Comparison of ENCODE assay signal across 1 cellular context in the genomic region with DNA sequence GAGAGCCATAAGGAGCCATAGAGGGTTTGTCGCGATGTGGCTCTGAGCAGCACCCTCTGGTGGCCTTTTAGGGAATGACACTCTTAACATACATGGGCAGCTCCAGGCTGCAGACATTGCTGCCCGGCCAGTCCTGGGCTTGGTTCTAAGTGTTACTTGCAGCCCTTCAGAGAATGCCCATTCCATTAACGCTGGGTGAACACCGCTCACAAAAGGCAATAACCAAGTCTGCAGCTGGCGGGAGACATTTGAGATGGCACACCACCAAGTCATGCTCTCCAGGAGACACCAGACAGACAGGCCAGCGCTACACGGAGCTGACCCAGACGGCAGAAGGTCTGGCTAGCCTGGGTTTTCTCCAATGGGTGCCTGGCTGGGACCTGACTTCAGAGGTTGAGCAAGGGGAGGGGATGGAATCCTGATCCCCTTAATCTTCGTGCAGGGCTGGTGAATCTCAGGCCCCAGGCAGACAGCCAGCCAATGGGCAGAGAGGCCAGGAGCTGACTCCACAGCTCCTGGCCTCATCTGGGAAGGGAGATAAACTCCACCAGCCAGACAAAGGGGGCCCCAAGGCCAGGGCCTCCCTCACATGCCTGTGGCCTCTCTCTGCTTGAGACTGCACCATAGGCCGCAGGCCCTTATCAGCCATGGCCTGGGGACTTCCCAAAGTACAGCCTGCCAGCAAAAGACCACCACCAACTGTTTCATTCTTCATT.
TF ChIP-seq lines count a peak whose summit lies in the region.

No MANE protein-coding gene starts in this region.

TF ChIP-seq in HepG2, 621 proteins besides CTCF, POLR2A, EP300 and RAD21 (continued from another document and continues in another):
- TF ChIP-seq, protein P1, sequence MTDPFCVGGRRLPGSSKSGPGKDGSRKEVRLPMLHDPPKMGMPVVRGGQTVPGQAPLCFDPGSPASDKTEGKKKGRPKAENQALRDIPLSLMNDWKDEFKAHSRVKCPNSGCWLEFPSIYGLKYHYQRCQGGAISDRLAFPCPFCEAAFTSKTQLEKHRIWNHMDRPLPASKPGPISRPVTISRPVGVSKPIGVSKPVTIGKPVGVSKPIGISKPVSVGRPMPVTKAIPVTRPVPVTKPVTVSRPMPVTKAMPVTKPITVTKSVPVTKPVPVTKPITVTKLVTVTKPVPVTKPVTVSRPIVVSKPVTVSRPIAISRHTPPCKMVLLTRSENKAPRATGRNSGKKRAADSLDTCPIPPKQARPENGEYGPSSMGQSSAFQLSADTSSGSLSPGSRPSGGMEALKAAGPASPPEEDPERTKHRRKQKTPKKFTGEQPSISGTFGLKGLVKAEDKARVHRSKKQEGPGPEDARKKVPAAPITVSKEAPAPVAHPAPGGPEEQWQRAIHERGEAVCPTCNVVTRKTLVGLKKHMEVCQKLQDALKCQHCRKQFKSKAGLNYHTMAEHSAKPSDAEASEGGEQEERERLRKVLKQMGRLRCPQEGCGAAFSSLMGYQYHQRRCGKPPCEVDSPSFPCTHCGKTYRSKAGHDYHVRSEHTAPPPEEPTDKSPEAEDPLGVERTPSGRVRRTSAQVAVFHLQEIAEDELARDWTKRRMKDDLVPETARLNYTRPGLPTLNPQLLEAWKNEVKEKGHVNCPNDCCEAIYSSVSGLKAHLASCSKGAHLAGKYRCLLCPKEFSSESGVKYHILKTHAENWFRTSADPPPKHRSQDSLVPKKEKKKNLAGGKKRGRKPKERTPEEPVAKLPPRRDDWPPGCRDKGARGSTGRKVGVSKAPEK (CRISPR knock-in tag; IDR thresholded peaks at IDR 0.05; ENCODE audit: borderline replicate concordance): no peak; the same call in 1 of the 2 replicates
- peak; percentile 15; the same call in 1 of the 2 replicates for TF ChIP-seq HDAC1 (CRISPR knock-in tag; IDR thresholded peaks at IDR 0.05)
- TF ChIP-seq, protein P2, sequence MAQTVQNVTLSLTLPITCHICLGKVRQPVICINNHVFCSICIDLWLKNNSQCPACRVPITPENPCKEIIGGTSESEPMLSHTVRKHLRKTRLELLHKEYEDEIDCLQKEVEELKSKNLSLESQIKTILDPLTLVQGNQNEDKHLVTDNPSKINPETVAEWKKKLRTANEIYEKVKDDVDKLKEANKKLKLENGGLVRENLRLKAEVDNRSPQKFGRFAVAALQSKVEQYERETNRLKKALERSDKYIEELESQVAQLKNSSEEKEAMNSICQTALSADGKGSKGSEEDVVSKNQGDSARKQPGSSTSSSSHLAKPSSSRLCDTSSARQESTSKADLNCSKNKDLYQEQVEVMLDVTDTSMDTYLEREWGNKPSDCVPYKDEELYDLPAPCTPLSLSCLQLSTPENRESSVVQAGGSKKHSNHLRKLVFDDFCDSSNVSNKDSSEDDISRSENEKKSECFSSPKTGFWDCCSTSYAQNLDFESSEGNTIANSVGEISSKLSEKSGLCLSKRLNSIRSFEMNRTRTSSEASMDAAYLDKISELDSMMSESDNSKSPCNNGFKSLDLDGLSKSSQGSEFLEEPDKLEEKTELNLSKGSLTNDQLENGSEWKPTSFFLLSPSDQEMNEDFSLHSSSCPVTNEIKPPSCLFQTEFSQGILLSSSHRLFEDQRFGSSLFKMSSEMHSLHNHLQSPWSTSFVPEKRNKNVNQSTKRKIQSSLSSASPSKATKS (CRISPR knock-in tag; IDR thresholded peaks at IDR 0.05): no peak
- TF ChIP-seq, protein P3, sequence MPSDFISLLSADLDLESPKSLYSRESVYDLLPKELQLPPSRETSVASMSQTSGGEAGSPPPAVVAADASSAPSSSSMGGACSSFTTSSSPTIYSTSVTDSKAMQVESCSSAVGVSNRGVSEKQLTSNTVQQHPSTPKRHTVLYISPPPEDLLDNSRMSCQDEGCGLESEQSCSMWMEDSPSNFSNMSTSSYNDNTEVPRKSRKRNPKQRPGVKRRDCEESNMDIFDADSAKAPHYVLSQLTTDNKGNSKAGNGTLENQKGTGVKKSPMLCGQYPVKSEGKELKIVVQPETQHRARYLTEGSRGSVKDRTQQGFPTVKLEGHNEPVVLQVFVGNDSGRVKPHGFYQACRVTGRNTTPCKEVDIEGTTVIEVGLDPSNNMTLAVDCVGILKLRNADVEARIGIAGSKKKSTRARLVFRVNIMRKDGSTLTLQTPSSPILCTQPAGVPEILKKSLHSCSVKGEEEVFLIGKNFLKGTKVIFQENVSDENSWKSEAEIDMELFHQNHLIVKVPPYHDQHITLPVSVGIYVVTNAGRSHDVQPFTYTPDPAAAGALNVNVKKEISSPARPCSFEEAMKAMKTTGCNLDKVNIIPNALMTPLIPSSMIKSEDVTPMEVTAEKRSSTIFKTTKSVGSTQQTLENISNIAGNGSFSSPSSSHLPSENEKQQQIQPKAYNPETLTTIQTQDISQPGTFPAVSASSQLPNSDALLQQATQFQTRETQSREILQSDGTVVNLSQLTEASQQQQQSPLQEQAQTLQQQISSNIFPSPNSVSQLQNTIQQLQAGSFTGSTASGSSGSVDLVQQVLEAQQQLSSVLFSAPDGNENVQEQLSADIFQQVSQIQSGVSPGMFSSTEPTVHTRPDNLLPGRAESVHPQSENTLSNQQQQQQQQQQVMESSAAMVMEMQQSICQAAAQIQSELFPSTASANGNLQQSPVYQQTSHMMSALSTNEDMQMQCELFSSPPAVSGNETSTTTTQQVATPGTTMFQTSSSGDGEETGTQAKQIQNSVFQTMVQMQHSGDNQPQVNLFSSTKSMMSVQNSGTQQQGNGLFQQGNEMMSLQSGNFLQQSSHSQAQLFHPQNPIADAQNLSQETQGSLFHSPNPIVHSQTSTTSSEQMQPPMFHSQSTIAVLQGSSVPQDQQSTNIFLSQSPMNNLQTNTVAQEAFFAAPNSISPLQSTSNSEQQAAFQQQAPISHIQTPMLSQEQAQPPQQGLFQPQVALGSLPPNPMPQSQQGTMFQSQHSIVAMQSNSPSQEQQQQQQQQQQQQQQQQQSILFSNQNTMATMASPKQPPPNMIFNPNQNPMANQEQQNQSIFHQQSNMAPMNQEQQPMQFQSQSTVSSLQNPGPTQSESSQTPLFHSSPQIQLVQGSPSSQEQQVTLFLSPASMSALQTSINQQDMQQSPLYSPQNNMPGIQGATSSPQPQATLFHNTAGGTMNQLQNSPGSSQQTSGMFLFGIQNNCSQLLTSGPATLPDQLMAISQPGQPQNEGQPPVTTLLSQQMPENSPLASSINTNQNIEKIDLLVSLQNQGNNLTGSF (CRISPR knock-in tag; IDR thresholded peaks at IDR 0.05): 0 out of 2 replicates have a peak, but pooled peaks have one; percentile 45
- TF ChIP-seq, protein P4, sequence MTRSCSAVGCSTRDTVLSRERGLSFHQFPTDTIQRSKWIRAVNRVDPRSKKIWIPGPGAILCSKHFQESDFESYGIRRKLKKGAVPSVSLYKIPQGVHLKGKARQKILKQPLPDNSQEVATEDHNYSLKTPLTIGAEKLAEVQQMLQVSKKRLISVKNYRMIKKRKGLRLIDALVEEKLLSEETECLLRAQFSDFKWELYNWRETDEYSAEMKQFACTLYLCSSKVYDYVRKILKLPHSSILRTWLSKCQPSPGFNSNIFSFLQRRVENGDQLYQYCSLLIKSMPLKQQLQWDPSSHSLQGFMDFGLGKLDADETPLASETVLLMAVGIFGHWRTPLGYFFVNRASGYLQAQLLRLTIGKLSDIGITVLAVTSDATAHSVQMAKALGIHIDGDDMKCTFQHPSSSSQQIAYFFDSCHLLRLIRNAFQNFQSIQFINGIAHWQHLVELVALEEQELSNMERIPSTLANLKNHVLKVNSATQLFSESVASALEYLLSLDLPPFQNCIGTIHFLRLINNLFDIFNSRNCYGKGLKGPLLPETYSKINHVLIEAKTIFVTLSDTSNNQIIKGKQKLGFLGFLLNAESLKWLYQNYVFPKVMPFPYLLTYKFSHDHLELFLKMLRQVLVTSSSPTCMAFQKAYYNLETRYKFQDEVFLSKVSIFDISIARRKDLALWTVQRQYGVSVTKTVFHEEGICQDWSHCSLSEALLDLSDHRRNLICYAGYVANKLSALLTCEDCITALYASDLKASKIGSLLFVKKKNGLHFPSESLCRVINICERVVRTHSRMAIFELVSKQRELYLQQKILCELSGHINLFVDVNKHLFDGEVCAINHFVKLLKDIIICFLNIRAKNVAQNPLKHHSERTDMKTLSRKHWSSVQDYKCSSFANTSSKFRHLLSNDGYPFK (CRISPR knock-in tag; IDR thresholded peaks at IDR 0.05; ENCODE audit: borderline replicate concordance): no peak
- no peak for TF ChIP-seq ZNF382 (CRISPR knock-in tag; IDR thresholded peaks at IDR 0.05; ENCODE audit: borderline replicate concordance)
- TF ChIP-seq ZNF251 (CRISPR knock-in tag; IDR thresholded peaks at IDR 0.05): no peak
- no peak for TF ChIP-seq MXD4 (CRISPR knock-in tag; IDR thresholded peaks at IDR 0.05)
- TF ChIP-seq, protein P5, sequence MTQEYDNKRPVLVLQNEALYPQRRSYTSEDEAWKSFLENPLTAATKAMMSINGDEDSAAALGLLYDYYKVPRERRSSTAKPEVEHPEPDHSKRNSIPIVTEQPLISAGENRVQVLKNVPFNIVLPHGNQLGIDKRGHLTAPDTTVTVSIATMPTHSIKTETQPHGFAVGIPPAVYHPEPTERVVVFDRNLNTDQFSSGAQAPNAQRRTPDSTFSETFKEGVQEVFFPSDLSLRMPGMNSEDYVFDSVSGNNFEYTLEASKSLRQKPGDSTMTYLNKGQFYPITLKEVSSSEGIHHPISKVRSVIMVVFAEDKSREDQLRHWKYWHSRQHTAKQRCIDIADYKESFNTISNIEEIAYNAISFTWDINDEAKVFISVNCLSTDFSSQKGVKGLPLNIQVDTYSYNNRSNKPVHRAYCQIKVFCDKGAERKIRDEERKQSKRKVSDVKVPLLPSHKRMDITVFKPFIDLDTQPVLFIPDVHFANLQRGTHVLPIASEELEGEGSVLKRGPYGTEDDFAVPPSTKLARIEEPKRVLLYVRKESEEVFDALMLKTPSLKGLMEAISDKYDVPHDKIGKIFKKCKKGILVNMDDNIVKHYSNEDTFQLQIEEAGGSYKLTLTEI (CRISPR knock-in tag; conservative IDR thresholded peaks at IDR 0.05): no peak
- TF ChIP-seq, protein P6, sequence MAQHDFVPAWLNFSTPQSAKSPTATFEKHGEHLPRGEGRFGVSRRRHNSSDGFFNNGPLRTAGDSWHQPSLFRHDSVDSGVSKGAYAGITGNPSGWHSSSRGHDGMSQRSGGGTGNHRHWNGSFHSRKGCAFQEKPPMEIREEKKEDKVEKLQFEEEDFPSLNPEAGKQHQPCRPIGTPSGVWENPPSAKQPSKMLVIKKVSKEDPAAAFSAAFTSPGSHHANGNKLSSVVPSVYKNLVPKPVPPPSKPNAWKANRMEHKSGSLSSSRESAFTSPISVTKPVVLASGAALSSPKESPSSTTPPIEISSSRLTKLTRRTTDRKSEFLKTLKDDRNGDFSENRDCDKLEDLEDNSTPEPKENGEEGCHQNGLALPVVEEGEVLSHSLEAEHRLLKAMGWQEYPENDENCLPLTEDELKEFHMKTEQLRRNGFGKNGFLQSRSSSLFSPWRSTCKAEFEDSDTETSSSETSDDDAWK (CRISPR knock-in tag; IDR thresholded peaks at IDR 0.05): no peak
- TF ChIP-seq ZNF350 (CRISPR knock-in tag; IDR thresholded peaks at IDR 0.05; ENCODE audit: borderline replicate concordance, low read depth): peak; percentile 68; the same call in 1 of the 2 replicates
- TF ChIP-seq KLF13 (CRISPR knock-in tag; IDR thresholded peaks at IDR 0.05): no peak
- no peak for TF ChIP-seq SP5 (CRISPR knock-in tag; IDR thresholded peaks at IDR 0.05; ENCODE audit: borderline replicate concordance, low read depth)
- TF ChIP-seq, protein P7, sequence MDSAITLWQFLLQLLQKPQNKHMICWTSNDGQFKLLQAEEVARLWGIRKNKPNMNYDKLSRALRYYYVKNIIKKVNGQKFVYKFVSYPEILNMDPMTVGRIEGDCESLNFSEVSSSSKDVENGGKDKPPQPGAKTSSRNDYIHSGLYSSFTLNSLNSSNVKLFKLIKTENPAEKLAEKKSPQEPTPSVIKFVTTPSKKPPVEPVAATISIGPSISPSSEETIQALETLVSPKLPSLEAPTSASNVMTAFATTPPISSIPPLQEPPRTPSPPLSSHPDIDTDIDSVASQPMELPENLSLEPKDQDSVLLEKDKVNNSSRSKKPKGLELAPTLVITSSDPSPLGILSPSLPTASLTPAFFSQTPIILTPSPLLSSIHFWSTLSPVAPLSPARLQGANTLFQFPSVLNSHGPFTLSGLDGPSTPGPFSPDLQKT (CRISPR knock-in tag; IDR thresholded peaks at IDR 0.05; ENCODE audit: borderline replicate concordance): no peak
- TF ChIP-seq ASH2L (IDR thresholded peaks at IDR 0.05; ENCODE audit: insufficient read length, low read depth, low read length): no peak
- TF ChIP-seq, protein P8, sequence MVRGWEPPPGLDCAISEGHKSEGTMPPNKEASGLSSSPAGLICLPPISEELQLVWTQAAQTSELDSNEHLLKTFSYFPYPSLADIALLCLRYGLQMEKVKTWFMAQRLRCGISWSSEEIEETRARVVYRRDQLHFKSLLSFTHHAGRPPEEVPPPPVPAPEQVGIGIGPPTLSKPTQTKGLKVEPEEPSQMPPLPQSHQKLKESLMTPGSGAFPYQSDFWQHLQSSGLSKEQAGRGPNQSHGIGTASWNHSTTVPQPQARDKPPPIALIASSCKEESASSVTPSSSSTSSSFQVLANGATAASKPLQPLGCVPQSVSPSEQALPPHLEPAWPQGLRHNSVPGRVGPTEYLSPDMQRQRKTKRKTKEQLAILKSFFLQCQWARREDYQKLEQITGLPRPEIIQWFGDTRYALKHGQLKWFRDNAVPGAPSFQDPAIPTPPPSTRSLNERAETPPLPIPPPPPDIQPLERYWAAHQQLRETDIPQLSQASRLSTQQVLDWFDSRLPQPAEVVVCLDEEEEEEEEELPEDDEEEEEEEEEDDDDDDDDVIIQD (CRISPR knock-in tag; IDR thresholded peaks at IDR 0.05; ENCODE audit: low read depth): no peak
- TF ChIP-seq NAIF1 (CRISPR knock-in tag; IDR thresholded peaks at IDR 0.05; ENCODE audit: borderline replicate concordance): no peak
- TF ChIP-seq REL (CRISPR knock-in tag; conservative IDR thresholded peaks at IDR 0.05): no peak
- TF ChIP-seq ZNF614 (CRISPR knock-in tag; IDR thresholded peaks at IDR 0.05; ENCODE audit: borderline replicate concordance): no peak
- no peak for TF ChIP-seq ZNF136 (CRISPR knock-in tag; IDR thresholded peaks at IDR 0.05; ENCODE audit: low read depth)
- no peak for TF ChIP-seq KAT2B (IDR thresholded peaks at IDR 0.05; ENCODE audit: borderline replicate concordance, low read depth, low read length)
- TF ChIP-seq, protein P9, sequence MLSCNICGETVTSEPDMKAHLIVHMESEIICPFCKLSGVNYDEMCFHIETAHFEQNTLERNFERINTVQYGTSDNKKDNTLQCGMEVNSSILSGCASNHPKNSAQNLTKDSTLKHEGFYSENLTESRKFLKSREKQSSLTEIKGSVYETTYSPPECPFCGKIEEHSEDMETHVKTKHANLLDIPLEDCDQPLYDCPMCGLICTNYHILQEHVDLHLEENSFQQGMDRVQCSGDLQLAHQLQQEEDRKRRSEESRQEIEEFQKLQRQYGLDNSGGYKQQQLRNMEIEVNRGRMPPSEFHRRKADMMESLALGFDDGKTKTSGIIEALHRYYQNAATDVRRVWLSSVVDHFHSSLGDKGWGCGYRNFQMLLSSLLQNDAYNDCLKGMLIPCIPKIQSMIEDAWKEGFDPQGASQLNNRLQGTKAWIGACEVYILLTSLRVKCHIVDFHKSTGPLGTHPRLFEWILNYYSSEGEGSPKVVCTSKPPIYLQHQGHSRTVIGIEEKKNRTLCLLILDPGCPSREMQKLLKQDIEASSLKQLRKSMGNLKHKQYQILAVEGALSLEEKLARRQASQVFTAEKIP (CRISPR knock-in tag; IDR thresholded peaks at IDR 0.05; ENCODE audit: borderline replicate concordance): no peak
- no peak for TF ChIP-seq POLR2G (IDR thresholded peaks at IDR 0.05; ENCODE audit: low read depth, low read length)
- TF ChIP-seq, protein P10, sequence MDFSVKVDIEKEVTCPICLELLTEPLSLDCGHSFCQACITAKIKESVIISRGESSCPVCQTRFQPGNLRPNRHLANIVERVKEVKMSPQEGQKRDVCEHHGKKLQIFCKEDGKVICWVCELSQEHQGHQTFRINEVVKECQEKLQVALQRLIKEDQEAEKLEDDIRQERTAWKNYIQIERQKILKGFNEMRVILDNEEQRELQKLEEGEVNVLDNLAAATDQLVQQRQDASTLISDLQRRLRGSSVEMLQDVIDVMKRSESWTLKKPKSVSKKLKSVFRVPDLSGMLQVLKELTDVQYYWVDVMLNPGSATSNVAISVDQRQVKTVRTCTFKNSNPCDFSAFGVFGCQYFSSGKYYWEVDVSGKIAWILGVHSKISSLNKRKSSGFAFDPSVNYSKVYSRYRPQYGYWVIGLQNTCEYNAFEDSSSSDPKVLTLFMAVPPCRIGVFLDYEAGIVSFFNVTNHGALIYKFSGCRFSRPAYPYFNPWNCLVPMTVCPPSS (IDR thresholded peaks at IDR 0.05): no peak
- TF ChIP-seq RFX1 (IDR thresholded peaks at IDR 0.05): no peak
- no peak for TF ChIP-seq GFI1 (CRISPR knock-in tag; IDR thresholded peaks at IDR 0.05; ENCODE audit: borderline replicate concordance)
